Comparison of ENCODE assay signal across 8 cellular contexts in genomic region chr6:55578537-55579363, GRCh38. TPM values are rescaled to one million over a fixed set of nuclear protein-coding genes. Genes with fewer than 3 reads are reported as not detected.
DNase-seq lines count a peak whose midpoint lies in the region; ATAC-seq, FAIRE-seq and TF ChIP-seq lines count a peak whose summit lies in the region.

TSS of gene HMGCLL1 (minus strand) at chr6:55579192. CDS start at chr6:55579055, 137 bp downstream.

- peaks cover 34% of the 10 kb centered on the region for H3K27me3 Mint-ChIP-seq in H9 (ENCODE audit: low read depth)

- H3K4me1 ChIP-seq in H9 (ENCODE audit: insufficient read depth, low read length): no peaks in the 10 kb centered on the region
- H3K4me1 ChIP-seq in left ventricle myocardium inferior: no peaks in the 10 kb centered on the region
- H3K4me1 ChIP-seq in pancreas: no peaks in the 10 kb centered on the region

- peak within 1 kb of the TSS; percentile 89 for H2AFZ ChIP-seq in H9 (ENCODE audit: low read length)

- H2AK5ac ChIP-seq in H9 (ENCODE audit: insufficient read length, low read length): no peak within 1 kb of the TSS

- H3K36me3 ChIP-seq in WERI-Rb-1 (no peaks in the 10 kb centered on the region), left ventricle myocardium inferior (no peaks in the 10 kb centered on the region), pancreas (no peaks in the 10 kb centered on the region)

- H3K4me3 Mint-ChIP-seq in H9: peak within 1 kb of the TSS; percentile 86 to 95

- peak; percentile 90 for DNase-seq in H9
- peak; percentile 78 for DNase-seq in WERI-Rb-1
- DNase-seq in left ventricle myocardium inferior: peak; percentile 58
- peak; percentile 21 to 81 (median 38) for DNase-seq in pancreas
- no peak for DNase-seq in stimulated activated CD4-positive, alpha-beta T cell treated with anti-CD3 and anti-CD28 coated beads, Interleukin-4, amount 100 ng/mL, for 24 hours
- no peak for DNase-seq in 8988T

- ATAC-seq in pancreas: peak; percentile 71 to 98 (median 96)
- no peak for ATAC-seq in GM19328 (IDR thresholded peaks at IDR 0.05; ENCODE audit: unreplicated experiment)
- ATAC-seq in activated CD4-positive, CD25-positive, alpha-beta regulatory T cell treated with anti-CD3 and anti-CD28 coated beads, Interleukin-2, amount 50 U/mL, for 24 hours: no peak

- H3K27ac Mint-ChIP-seq in H9: 0 out of 7 replicates have a peak within 1 kb of the TSS, but pooled peaks of 1 of the 3 experiments have one; percentile 39

- H3K36me3 Mint-ChIP-seq in H9 (ENCODE audit: insufficient read depth in 1 of 3, low read depth in 3 of 3): peaks cover 0 to under 1% (median 0%) of the 10 kb centered on the region in 3 experiments; a peak in 2 of 7 replicates

- peaks cover 4% of the 10 kb centered on the region for H3K23me2 ChIP-seq in H9 (ENCODE audit: insufficient read length, low read depth, low read length, poor library complexity, severe bottlenecking)

- no peak within 1 kb of the TSS for H3K18ac ChIP-seq in H9 (ENCODE audit: insufficient read length, low read depth, low read length)

- H3K4me2 ChIP-seq in H9 (ENCODE audit: insufficient read depth, insufficient read length, low read length): peak within 1 kb of the TSS; percentile 58

- H4K5ac ChIP-seq in H9 (ENCODE audit: insufficient read length, low read depth, low read length): no peak within 1 kb of the TSS

- H3K9me3 ChIP-seq in H9 (ENCODE audit: control insufficient read depth, low read depth, low read length) (no peaks in the 10 kb centered on the region), WERI-Rb-1 (ENCODE audit: severe bottlenecking) (no peaks in the 10 kb centered on the region), left ventricle myocardium inferior (replicated peaks) (peaks cover 13% of the 10 kb centered on the region), pancreas (no peaks in the 10 kb centered on the region)

- peaks cover 3 to 5% of the 10 kb centered on the region in 2 experiments; a peak in 3 of 4 replicates for H3K4me1 Mint-ChIP-seq in H9

- H2BK15ac ChIP-seq in H9 (ENCODE audit: low read depth, low read length): no peak within 1 kb of the TSS

- H3K56ac ChIP-seq in H9 (ENCODE audit: insufficient read length, low read depth, low read length): no peak within 1 kb of the TSS

- H4K8ac ChIP-seq in H9 (replicated peaks; ENCODE audit: insufficient read length, low read depth, low read length): no peak within 1 kb of the TSS

- H4K91ac ChIP-seq in H9 (ENCODE audit: insufficient read length, low read depth, low read length): no peak within 1 kb of the TSS

- H3T11ph ChIP-seq in H9 (ENCODE audit: low read length): no peak within 1 kb of the TSS

- WGBS in H9 (ENCODE audit: extremely low coverage, insufficient read length, low lambda C conversion rate): no CpG with 5 or more reads among the region's 49 CpGs
- WGBS in pancreas, 2 donors: 6% methylated on average over 46 to 49 of the region's 49 CpGs

- H2BK12ac ChIP-seq in H9 (ENCODE audit: insufficient read length, low read depth, low read length): no peak within 1 kb of the TSS

- no peak for FAIRE-seq in pancreas (lab: Jason Lieb, UNC)

- no peak within 1 kb of the TSS for H3K14ac ChIP-seq in H9 (ENCODE audit: insufficient read depth, low read length)

- no peak within 1 kb of the TSS for H2BK5ac ChIP-seq in H9 (ENCODE audit: insufficient read length, low read length)

- H2BK120ac ChIP-seq in H9 (ENCODE audit: low read depth, low read length, poor library complexity, severe bottlenecking): no peak within 1 kb of the TSS

- H3K4ac ChIP-seq in H9 (ENCODE audit: low read depth, low read length): no peak within 1 kb of the TSS

- no peak within 1 kb of the TSS for H3K23ac ChIP-seq in H9 (ENCODE audit: insufficient read length, low read depth, low read length)

- H3K27ac ChIP-seq in H9 (ENCODE audit: insufficient read length, low read depth, low read length): no peak within 1 kb of the TSS
- H3K27ac ChIP-seq in WERI-Rb-1: no peak within 1 kb of the TSS
- H3K27ac ChIP-seq in left ventricle myocardium inferior (replicated peaks): peak within 1 kb of the TSS; percentile 81
- H3K27ac ChIP-seq in pancreas: peak within 1 kb of the TSS in 1 of 4 donors; percentile 28

- no peaks in the 10 kb centered on the region for H3K79me1 ChIP-seq in H9 (ENCODE audit: insufficient read depth, low read depth, low read length, poor library complexity, severe bottlenecking)

- intact Hi-C loops in left ventricle myocardium inferior (cut with micrococcal nuclease): no loop called here
- intact Hi-C loops in pancreas (cut with DNase I): no loop called here

- H3K27me3 ChIP-seq in H9 (ENCODE audit: insufficient read depth, low read length) (no peaks in the 10 kb centered on the region), WERI-Rb-1 (ENCODE audit: insufficient read depth, low read depth, severe bottlenecking) (peaks cover 20% of the 10 kb centered on the region), left ventricle myocardium inferior (ENCODE audit: low read depth) (peaks cover 16% of the 10 kb centered on the region), pancreas (no peaks in the 10 kb centered on the region)

- no peak within 1 kb of the TSS for H2BK20ac ChIP-seq in H9 (ENCODE audit: low read depth, low read length, poor library complexity, severe bottlenecking)

- TF ChIP-seq CTCF in H9 (conservative IDR thresholded peaks at IDR 0.05) (peak; percentile 21; the same call in 2 of the 3 replicates), WERI-Rb-1 (IDR thresholded peaks at IDR 0.05; ENCODE audit: low read depth, low read length) (peak; percentile 34; the same call in 1 of the 2 replicates), left ventricle myocardium inferior (IDR thresholded peaks at IDR 0.05; ENCODE audit: borderline replicate concordance) (no peak), pancreas (IDR thresholded peaks at IDR 0.05) (no peak)

- H4K20me1 ChIP-seq in H9 (ENCODE audit: control insufficient read depth, insufficient read depth, insufficient read length): no peaks in the 10 kb centered on the region

- peak within 1 kb of the TSS; percentile 63 for H3K4me3 ChIP-seq in WERI-Rb-1 (ENCODE audit: low read depth, low read length)
- H3K4me3 ChIP-seq in left ventricle myocardium inferior: peak within 1 kb of the TSS; percentile 67
- peak within 1 kb of the TSS; percentile 2 to 47 (median 18) for H3K4me3 ChIP-seq in pancreas

- no peaks in the 10 kb centered on the region for H3K79me2 ChIP-seq in H9 (ENCODE audit: insufficient read depth, low read length)

- H3K9ac ChIP-seq in H9 (ENCODE audit: extremely low read depth, insufficient read length, low read length): no peak within 1 kb of the TSS

- peaks cover 0 to under 1% of the 10 kb centered on the region in 2 experiments; a peak in 2 of 5 replicates for H3K9me3 Mint-ChIP-seq in H9

RNA-seq across cellular contexts. Expression of gene HMGCLL1, which starts in this region (rescaled TPM):
- 0.20 and 0.24 TPM in 2 replicates for total RNA-seq in H9 (2021)
- 1.2 TPM for total RNA-seq in left ventricle myocardium inferior
- total RNA-seq in pancreas: 1 to 10 TPM in 3 of 6 donors, under 1 TPM in 3; 0.69 to 2.3 (median 0.95) TPM
- polyA plus RNA-seq in pancreas: 1 to 10 TPM; 1.1 to 8.1 TPM

Comparison
In these comparisons a context has a peak if more than half of its experiments do, and no peak if none do; other contexts are left out.
1. Peak in DNase-seq and H3K4me2 ChIP-seq in H9; RNA of the gene not detected or under 1 TPM.
2. DNase-seq: peak in WERI-Rb-1 (single experiment), left ventricle myocardium inferior (single experiment) and pancreas (6 of 6); none in stimulated activated CD4-positive, alpha-beta T cell treated with anti-CD3 and anti-CD28 coated beads, Interleukin-4, amount 100 ng/mL, for 24 hours (single experiment) and 8988T (single experiment).
3. CTCF ChIP-seq: peak in H9 (single experiment) and WERI-Rb-1 (single experiment); none in left ventricle myocardium inferior (single experiment) and pancreas (0 of 4).
4. ATAC-seq: peak in pancreas (4 of 4); none in GM19328 (single experiment) and activated CD4-positive, CD25-positive, alpha-beta regulatory T cell treated with anti-CD3 and anti-CD28 coated beads, Interleukin-2, amount 50 U/mL, for 24 hours (0 of 2).
5. Peak in every context shown above with its lines, with median percentiles within 50 percentile points of each other: H3K4me3 ChIP-seq.